12 cellular contexts compared by ENCODE assay signal in the genomic region with DNA sequence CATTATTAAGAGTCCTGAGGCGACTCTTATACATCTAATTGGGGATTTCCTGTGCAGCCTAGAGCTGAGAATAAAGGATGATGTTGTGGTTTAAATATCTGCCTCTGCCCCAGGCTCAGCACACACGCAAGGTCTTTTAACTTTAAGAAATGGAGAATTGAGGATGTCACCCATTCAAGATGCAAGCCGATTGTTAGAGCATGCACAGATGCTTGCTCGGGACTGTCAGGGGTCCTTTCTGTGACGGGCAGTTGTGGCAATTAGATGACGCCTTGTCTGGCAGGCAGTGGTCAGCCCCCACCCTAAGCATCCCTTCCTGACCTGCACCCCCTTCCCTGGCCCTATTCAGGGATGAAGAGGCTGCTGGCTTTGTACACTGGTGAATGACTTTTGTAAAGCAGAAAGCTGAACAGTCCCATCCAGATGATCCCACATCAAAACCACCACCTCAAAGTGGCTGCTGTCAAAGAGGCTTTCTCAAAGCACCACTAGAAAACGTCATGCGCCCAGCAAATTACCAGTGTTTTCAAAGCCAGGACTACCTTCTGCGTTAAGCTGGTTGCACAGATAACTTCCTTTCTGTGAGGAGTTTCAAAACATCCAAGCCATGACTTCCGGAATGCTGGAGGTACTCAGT. TPM values are rescaled to one million over a fixed set of nuclear protein-coding genes. Genes with fewer than 3 reads are reported as not detected.
DNase-seq lines count a peak whose midpoint lies in the region; ATAC-seq and TF ChIP-seq lines count a peak whose summit lies in the region.
"Had no signal": no experiment of that assay in that cellular context is flagged by ENCODE, and none has a peak within 500 bp of the region (broad histone marks: within the 10 kb centered on the region; RNA-seq: fewer than 3 reads in every experiment).

No MANE protein-coding gene starts in this region.

- H3K36me3 ChIP-seq in MM.1S (replicated peaks; ENCODE audit: insufficient read depth, low read length) (no peaks in the 10 kb centered on the region), smooth muscle cell (ENCODE audit: low read depth) (no peaks in the 10 kb centered on the region), vagina (no peaks in the 10 kb centered on the region)
- H3K36me3 ChIP-seq: tibial artery had no signal

- WGBS in smooth muscle cell (ENCODE audit: low lambda C conversion rate) = 52% methylated on average over 10 of the region's 10 CpGs

- no peaks in the 10 kb centered on the region for H3K27me3 ChIP-seq in MM.1S (replicated peaks; ENCODE audit: insufficient read depth, low read length)
- no peaks in the 10 kb centered on the region for H3K27me3 ChIP-seq in smooth muscle cell (ENCODE audit: low read depth)
- no peaks in the 10 kb centered on the region for H3K27me3 ChIP-seq in vagina
- H3K27me3 ChIP-seq: tibial artery had no signal

- no peak overlapping the region for H3K4me2 ChIP-seq in MM.1S (ENCODE audit: low read depth, low read length)
- H3K4me2 ChIP-seq in smooth muscle cell = no peak overlapping the region

- H3K4me3 Mint-ChIP-seq in activated CD4-positive, alpha-beta memory T cell treated with anti-CD3 and anti-CD28 coated beads for 36 hours = peak overlapping the region; percentile 8
- peak overlapping the region; percentile 69 to 75 for H3K4me3 Mint-ChIP-seq in effector memory CD8-positive, alpha-beta T cell

- H3K27ac Mint-ChIP-seq in activated CD4-positive, alpha-beta memory T cell treated with anti-CD3 and anti-CD28 coated beads for 36 hours = peak overlapping the region; percentile 83
- peak overlapping the region; percentile 70 to 93 for H3K27ac Mint-ChIP-seq in effector memory CD8-positive, alpha-beta T cell

- DNase-seq in MM.1S (peak; percentile 53), NCI-H345 treated with DMSO at 0.1 percent for 48 hours (lab: John Stamatoyannopoulos, UW; ENCODE audit: unreplicated experiment) (no peak), smooth muscle cell (lab: John Stamatoyannopoulos, UW; ENCODE audit: unreplicated experiment) (no peak), amygdala (lab: John Stamatoyannopoulos, UW) (no peak), vagina (ENCODE audit: extremely low spot score in 2 of 2) (no peak)
- peak; percentile 85 for DNase-seq in activated CD4-positive, alpha-beta memory T cell treated with anti-CD3 and anti-CD28 coated beads for 36 hours
- peak; percentile 67 to 77 (median 68) for DNase-seq in effector memory CD8-positive, alpha-beta T cell
- peak; percentile 70 for DNase-seq in stimulated activated CD8-positive, alpha-beta memory T cell treated with anti-CD3 and anti-CD28 coated beads, Interleukin-4, amount 100 ng/mL, for 48 hours
- DNase-seq: tibial artery had no signal

- H3F3A ChIP-seq in MM.1S (ENCODE audit: insufficient read depth, low read length) (peaks cover 6% of the 10 kb centered on the region; the same call in 1 of the 2 replicates), smooth muscle cell (ENCODE audit: low read depth) (no peaks in the 10 kb centered on the region)

- no peaks in the 10 kb centered on the region for H3K9me3 Mint-ChIP-seq in activated CD4-positive, alpha-beta memory T cell treated with anti-CD3 and anti-CD28 coated beads for 36 hours
- H3K9me3 Mint-ChIP-seq in effector memory CD8-positive, alpha-beta T cell = no peaks in the 10 kb centered on the region

- peaks cover 63% of the 10 kb centered on the region for H3K4me1 Mint-ChIP-seq in activated CD4-positive, alpha-beta memory T cell treated with anti-CD3 and anti-CD28 coated beads for 36 hours (ENCODE audit: low read depth)
- H3K4me1 Mint-ChIP-seq in effector memory CD8-positive, alpha-beta T cell (ENCODE audit: low read depth in 2 of 2) = peaks cover 35 to 47% of the 10 kb centered on the region in 2 donors

- H3K79me2 ChIP-seq in MM.1S (ENCODE audit: low read length) (no peaks in the 10 kb centered on the region), smooth muscle cell (ENCODE audit: low read depth) (no peaks in the 10 kb centered on the region)

- H3K4me1 ChIP-seq in MM.1S (ENCODE audit: low read length) (peaks cover 8% of the 10 kb centered on the region), smooth muscle cell (ENCODE audit: low read depth) (no peaks in the 10 kb centered on the region), vagina (peaks cover 4% of the 10 kb centered on the region)

- H3K9ac ChIP-seq in MM.1S (ENCODE audit: low read length) (no peak overlapping the region), smooth muscle cell (ENCODE audit: low read depth) (no peak overlapping the region)

- no peak overlapping the region for H3K4me3 ChIP-seq in MM.1S (ENCODE audit: low read length)
- H3K4me3 ChIP-seq in smooth muscle cell = no peak overlapping the region
- H3K4me3 ChIP-seq in vagina = no peak overlapping the region
- H3K4me3 ChIP-seq: tibial artery had no signal

- TF ChIP-seq POLR2A in vagina (IDR thresholded peaks at IDR 0.05) = no peak

- H3K9me2 ChIP-seq in MM.1S (replicated peaks; ENCODE audit: insufficient read depth, low read length) = no peaks in the 10 kb centered on the region

- CTCF ChIA-PET in activated CD4-positive, alpha-beta memory T cell treated with anti-CD3 and anti-CD28 coated beads for 36 hours (lab: Charles Lee) = interaction anchor here (0.8 to 5.1 kb wide), 7 partner anchors 9 to 150 kb away, joined by 3 to 77 read pairs (median 4); partner anchors contain the start of genes ANKRD36 and ANKRD39

- POLR2A ChIA-PET in activated CD4-positive, alpha-beta memory T cell treated with anti-CD3 and anti-CD28 coated beads for 36 hours (lab: Charles Lee) = interaction anchor here (1.0 to 1.2 kb wide), 2 partner anchors 105 to 146 kb away, joined by 3 to 6 read pairs; partner anchors contain the start of genes ANKRD39 and CNNM3

- H2AFZ ChIP-seq in MM.1S (ENCODE audit: low read length) = peak overlapping the region; percentile 46; the same call in 1 of the 2 replicates
- H2AFZ ChIP-seq in smooth muscle cell (ENCODE audit: low read depth) = no peak overlapping the region

- no peaks in the 10 kb centered on the region for H3K27me3 Mint-ChIP-seq in activated CD4-positive, alpha-beta memory T cell treated with anti-CD3 and anti-CD28 coated beads for 36 hours
- no peaks in the 10 kb centered on the region for H3K27me3 Mint-ChIP-seq in effector memory CD8-positive, alpha-beta T cell

- H3K9me3 ChIP-seq in MM.1S (replicated peaks; ENCODE audit: insufficient read depth, low read length) = no peaks in the 10 kb centered on the region
- H3K9me3 ChIP-seq in smooth muscle cell (replicated peaks; ENCODE audit: low read depth) = no peaks in the 10 kb centered on the region
- no peaks in the 10 kb centered on the region for H3K9me3 ChIP-seq in vagina
- H3K9me3 ChIP-seq: tibial artery had no signal

- peak; percentile 80 for ATAC-seq in effector memory CD8-positive, alpha-beta T cell (replicated peaks)
- ATAC-seq: HCT116 had no signal

- intact Hi-C loops in activated CD4-positive, alpha-beta memory T cell treated with anti-CD3 and anti-CD28 coated beads for 36 hours (cut with micrococcal nuclease) = loop anchor here (1.0 to 5.0 kb wide), 4 partner anchors 16 to 150 kb away; partner anchors contain the start of gene SEMA4C
- intact Hi-C loops in vagina (cut with DNase I) = no loop called here

- TF ChIP-seq CTCF in MM.1S (IDR thresholded peaks at IDR 0.05; ENCODE audit: low read length) = no peak
- no peak for TF ChIP-seq CTCF in smooth muscle cell (IDR thresholded peaks at IDR 0.05; ENCODE audit: borderline replicate concordance, insufficient read depth, poor library complexity, severe bottlenecking)
- TF ChIP-seq CTCF in vagina (IDR thresholded peaks at IDR 0.05) = no peak

- H4K20me1 ChIP-seq in MM.1S (ENCODE audit: insufficient read depth, low read length) (no peaks in the 10 kb centered on the region), smooth muscle cell (ENCODE audit: low read depth) (no peaks in the 10 kb centered on the region)

- H3K27ac ChIP-seq in MM.1S (ENCODE audit: low read length) (no peak overlapping the region), smooth muscle cell (ENCODE audit: low read depth) (no peak overlapping the region), vagina (no peak overlapping the region)
- H3K27ac ChIP-seq: tibial artery had no signal

- no peaks in the 10 kb centered on the region for H3K36me3 Mint-ChIP-seq in activated CD4-positive, alpha-beta memory T cell treated with anti-CD3 and anti-CD28 coated beads for 36 hours
- H3K36me3 Mint-ChIP-seq in effector memory CD8-positive, alpha-beta T cell (ENCODE audit: insufficient read depth) = peaks cover 10% of the 10 kb centered on the region

RNA-seq across cellular contexts. Expression of gene FAM178B, which starts 23.7 kb away (rescaled TPM):
- total RNA-seq in activated CD4-positive, alpha-beta memory T cell treated with anti-CD3 and anti-CD28 coated beads for 36 hours = under 1 TPM in 1 of 2 experiments, not detected in 1; 0.12 TPM
- total RNA-seq in smooth muscle cell (7.9 TPM in 1 of 2 replicates, not detected in the other), vagina (not detected)
- polyA plus RNA-seq in smooth muscle cell = 3.5 and 6.2 TPM in 2 replicates
- total RNA-seq: epithelial cell of proximal tubule, mesenteric fat pad had no signal

Comparison
In these comparisons a context has a peak if more than half of its experiments do, and no peak if none do; other contexts are left out.
1. DNase-seq: peak in MM.1S (single experiment), activated CD4-positive, alpha-beta memory T cell treated with anti-CD3 and anti-CD28 coated beads for 36 hours (single experiment), effector memory CD8-positive, alpha-beta T cell (3 of 3) and stimulated activated CD8-positive, alpha-beta memory T cell treated with anti-CD3 and anti-CD28 coated beads, Interleukin-4, amount 100 ng/mL, for 48 hours (single experiment); none in NCI-H345 treated with DMSO at 0.1 percent for 48 hours (single experiment), smooth muscle cell (single experiment), amygdala (0 of 56) and vagina (0 of 2).